ENCODE assay signal across 18 cellular contexts in genomic region chr2:164662066-164662465, GRCh38. TPM values are rescaled to one million over a fixed set of nuclear protein-coding genes. Genes with fewer than 3 reads are reported as not detected.
"Had no signal": no experiment of that assay in that cellular context is flagged by ENCODE, and none has a peak within 500 bp of the region (broad histone marks: within the 10 kb centered on the region; RNA-seq: fewer than 3 reads in every experiment).

No MANE protein-coding gene starts in this region.

- H3K4me2 ChIP-seq: SK-N-SH had no signal

- H3K9ac ChIP-seq: SK-N-SH had no signal

- H3K9me2 ChIP-seq: SK-N-SH had no signal

- ATAC-seq: T-cell, upper lobe of right lung had no signal

- H3K36me3 ChIP-seq: sigmoid colon, spleen, thoracic aorta, upper lobe of right lung had no signal

- H3K4me1 Mint-ChIP-seq: neural crest cell, T-cell had no signal

- H3K36me3 Mint-ChIP-seq: T-cell had no signal

- DNase-seq: activated CD4-positive, CD25-positive, alpha-beta regulatory T cell treated with anti-CD3 and anti-CD28 coated beads, Interleukin-2, amount 50 U/mL, for 72 hours; activated naive CD4-positive, alpha-beta T cell treated with Interleukin-2 at 50 U/mL for 16 hours; activated T-cell treated with anti-CD3 and anti-CD28 coated beads for 4 hours; caudate nucleus; effector CD4-positive, alpha-beta T cell; midbrain; psoas muscle; sigmoid colon; SK-N-SH; spleen; stomach; T-cell; T-helper 9 cell; upper lobe of right lung had no signal

- H3K27ac Mint-ChIP-seq: T-cell had no signal

- H3K9me3 ChIP-seq: psoas muscle, sigmoid colon, SK-N-SH, spleen, stomach, thoracic aorta, upper lobe of right lung had no signal

- H3K4me3 Mint-ChIP-seq: neural crest cell, T-cell had no signal

- H3K27ac ChIP-seq: coronary artery, psoas muscle, spleen, stomach, thoracic aorta, upper lobe of right lung had no signal

- H3K27me3 ChIP-seq: sigmoid colon, spleen, stomach, upper lobe of right lung had no signal

- H3K4me1 ChIP-seq: spleen, upper lobe of right lung had no signal

- H3K4me3 ChIP-seq: coronary artery, lung, psoas muscle, sigmoid colon, spleen, stomach, thoracic aorta, upper lobe of right lung had no signal

RNA-seq across cellular contexts. Expression of gene GRB14, which starts 40.8 kb away (rescaled TPM):
- total RNA-seq: T-cell had no signal
